Comparison of ENCODE assay signal across 28 cellular contexts in the genomic region with DNA sequence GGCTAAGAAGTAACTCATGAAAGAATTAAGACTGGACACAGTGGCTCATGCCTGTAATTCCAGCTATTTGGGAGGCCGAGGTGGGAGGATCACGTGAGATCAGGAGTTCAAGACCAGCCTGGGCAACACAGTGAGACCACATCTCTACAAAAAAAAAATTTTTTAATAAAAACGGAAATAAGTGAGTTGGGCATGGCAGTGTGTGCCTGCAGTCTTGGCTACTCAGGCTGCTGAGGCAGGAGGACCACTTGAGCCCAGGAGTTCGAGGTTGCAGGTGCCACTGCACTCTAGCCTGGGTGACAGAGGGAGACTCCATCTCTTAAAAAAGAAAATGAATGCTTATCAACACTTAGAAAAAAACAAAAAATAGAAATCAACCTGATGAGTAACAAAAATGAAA.
DNase-seq lines count a peak whose midpoint lies in the region; ATAC-seq and TF ChIP-seq lines count a peak whose summit lies in the region.
"Had no signal": no experiment of that assay in that cellular context is flagged by ENCODE, and none has a peak within 500 bp of the region (broad histone marks: within the 10 kb centered on the region; RNA-seq: fewer than 3 reads in every experiment).

No MANE protein-coding gene starts in this region.

- TF ChIP-seq CTCF in breast epithelium (IDR thresholded peaks at IDR 0.05), result no peak
- TF ChIP-seq CTCF in mammary epithelial cell (conservative IDR thresholded peaks at IDR 0.05 in 1 of 2, IDR thresholded peaks at IDR 0.05 in 1 of 2; ENCODE audit: extremely low read depth in 1 of 2, insufficient read depth in 1 of 2, low read depth in 1 of 2, low read length in 2 of 2), result no peak
- no peak for TF ChIP-seq CTCF in parathyroid adenoma (IDR thresholded peaks at IDR 0.05)
- no peak for TF ChIP-seq CTCF in transverse colon (IDR thresholded peaks at IDR 0.05)

- TF ChIP-seq EP300 in transverse colon (IDR thresholded peaks at IDR 0.05; ENCODE audit: low read depth), result no peak

- no peaks in the 10 kb centered on the region for H3K79me2 ChIP-seq in mammary epithelial cell (ENCODE audit: insufficient read depth, low read length)
- H3K79me2 ChIP-seq in parathyroid adenoma, result no peaks in the 10 kb centered on the region

- no peaks in the 10 kb centered on the region for H3K27me3 ChIP-seq in breast epithelium
- no peaks in the 10 kb centered on the region for H3K27me3 ChIP-seq in mammary epithelial cell (ENCODE audit: insufficient read depth, low read length)
- H3K27me3 ChIP-seq in parathyroid adenoma (ENCODE audit: control insufficient read depth, insufficient read depth, low read length), result no peaks in the 10 kb centered on the region
- no peaks in the 10 kb centered on the region for H3K27me3 ChIP-seq in transverse colon

- no peaks in the 10 kb centered on the region for H3K4me1 Mint-ChIP-seq in activated naive CD8-positive, alpha-beta T cell treated with anti-CD3 and anti-CD28 coated beads, Interleukin-2, amount 50 U/mL, for 24 hours
- H3K4me1 Mint-ChIP-seq: activated CD4-positive, alpha-beta T cell treated with anti-CD3 and anti-CD28 coated beads for 36 hours; memory B cell had no signal

- TF ChIP-seq POLR2A in breast epithelium (IDR thresholded peaks at IDR 0.05) (no peak), transverse colon (IDR thresholded peaks at IDR 0.05) (no peak)

- H3K4me2 ChIP-seq in mammary epithelial cell (ENCODE audit: insufficient read depth, low read depth, low read length) (no peak overlapping the region), parathyroid adenoma (ENCODE audit: low read length) (no peak overlapping the region)
- H3K4me2 ChIP-seq: GM23338, KMS-11, smooth muscle cell had no signal

- H2AFZ ChIP-seq in mammary epithelial cell (ENCODE audit: low read depth, low read length) (no peak overlapping the region), parathyroid adenoma (no peak overlapping the region)

- CTCF ChIA-PET in mammary epithelial cell (lab: Charles Lee; ENCODE audit: low non-redundant PET), result no interaction called here

- H3K27me3 Mint-ChIP-seq in activated naive CD8-positive, alpha-beta T cell treated with anti-CD3 and anti-CD28 coated beads, Interleukin-2, amount 50 U/mL, for 24 hours, result no peaks in the 10 kb centered on the region

- H3K9me3 Mint-ChIP-seq in activated naive CD8-positive, alpha-beta T cell treated with anti-CD3 and anti-CD28 coated beads, Interleukin-2, amount 50 U/mL, for 24 hours, result no peaks in the 10 kb centered on the region
- H3K9me3 Mint-ChIP-seq: CD4-positive, alpha-beta T cell; memory B cell had no signal

- peak overlapping the region; percentile 96 to 98 for H3K27ac ChIP-seq in breast epithelium
- H3K27ac ChIP-seq in mammary epithelial cell (ENCODE audit: insufficient read depth, low read depth, low read length), result no peak overlapping the region
- H3K27ac ChIP-seq in epithelial cell of prostate, result peak overlapping the region; percentile 33
- peak overlapping the region; percentile 73 for H3K27ac ChIP-seq in parathyroid adenoma
- H3K27ac ChIP-seq in transverse colon, result peak overlapping the region; percentile 81 to 91 (median 87)
- H3K27ac ChIP-seq: foreskin keratinocyte, KMS-11, neutrophil, RWPE1, SK-N-MC had no signal

- no peak overlapping the region for H3K27ac Mint-ChIP-seq in activated naive CD8-positive, alpha-beta T cell treated with anti-CD3 and anti-CD28 coated beads, Interleukin-2, amount 50 U/mL, for 24 hours
- H3K27ac Mint-ChIP-seq: activated CD4-positive, alpha-beta T cell treated with anti-CD3 and anti-CD28 coated beads for 36 hours; activated CD8-positive, alpha-beta T cell treated with anti-CD3 and anti-CD28 coated beads, Interleukin-2, amount 10 ng/mL, durations not matched to agents 7 days and 5 days; CD4-positive, alpha-beta T cell; GM23338; memory B cell; T-helper 17 cell had no signal

- no peaks in the 10 kb centered on the region for H4K20me1 ChIP-seq in mammary epithelial cell (ENCODE audit: insufficient read depth, low read length)

- WGBS in mammary epithelial cell (ENCODE audit: low coverage, missing lambda C conversion rate), result 74% methylated on average over 4 of the region's 4 CpGs
- WGBS in transverse colon (ENCODE audit: low coverage in 1 of 2), 2 donors, result 53 to 75% methylated on average over 2 to 4 of the region's 4 CpGs

- ATAC-seq in GM19397 (IDR thresholded peaks at IDR 0.05; ENCODE audit: unreplicated experiment) (no peak), GM21526 (IDR thresholded peaks at IDR 0.05; ENCODE audit: low FRiP score, unreplicated experiment) (no peak)
- no peak for ATAC-seq in activated naive CD8-positive, alpha-beta T cell treated with anti-CD3 and anti-CD28 coated beads, Interleukin-2, amount 50 U/mL, for 24 hours
- ATAC-seq: activated CD4-positive, alpha-beta T cell treated with anti-CD3 and anti-CD28 coated beads for 36 hours; activated CD8-positive, alpha-beta T cell treated with anti-CD3 and anti-CD28 coated beads, Interleukin-2, amount 10 ng/mL, durations not matched to agents 7 days and 5 days; foreskin keratinocyte; GM12878; T-helper 17 cell had no signal

- H3K4me3 ChIP-seq in breast epithelium (no peak overlapping the region), mammary epithelial cell (replicated peaks in 1 of 3; ENCODE audit: insufficient read depth in 1 of 3, low read depth in 2 of 3, low read length in 3 of 3) (no peak overlapping the region), parathyroid adenoma (ENCODE audit: low read depth, low read length) (no peak overlapping the region), transverse colon (no peak overlapping the region)
- H3K4me3 ChIP-seq: GM12878, GM23338, SK-N-MC, smooth muscle cell had no signal

- no peaks in the 10 kb centered on the region for H3K9me3 ChIP-seq in breast epithelium
- H3K9me3 ChIP-seq in mammary epithelial cell (replicated peaks; ENCODE audit: insufficient read depth, low read length), result no peaks in the 10 kb centered on the region
- H3K9me3 ChIP-seq in parathyroid adenoma (ENCODE audit: control insufficient read depth, low read length), result no peaks in the 10 kb centered on the region
- no peaks in the 10 kb centered on the region for H3K9me3 ChIP-seq in transverse colon
- H3K9me3 ChIP-seq: neutrophil had no signal

- BruUV-seq in mammary epithelial cell (replicated peaks; lab: Mats Ljungman, UMichigan), result no TSS peak

- H3K36me3 ChIP-seq in breast epithelium (no peaks in the 10 kb centered on the region), mammary epithelial cell (ENCODE audit: insufficient read depth, low read length) (no peaks in the 10 kb centered on the region), parathyroid adenoma (ENCODE audit: control insufficient read depth, insufficient read depth, low read length) (no peaks in the 10 kb centered on the region), transverse colon (no peaks in the 10 kb centered on the region)
- H3K36me3 ChIP-seq: neutrophil had no signal

- H3K4me1 ChIP-seq in breast epithelium, result peaks cover 4 to 17% of the 10 kb centered on the region in 2 donors
- peaks cover 20% of the 10 kb centered on the region for H3K4me1 ChIP-seq in mammary epithelial cell (ENCODE audit: insufficient read depth, low read length)
- H3K4me1 ChIP-seq in parathyroid adenoma, result peaks cover 73% of the 10 kb centered on the region
- H3K4me1 ChIP-seq in transverse colon, result peaks cover 38 to 85% (median 65%) of the 10 kb centered on the region in 4 donors
- H3K4me1 ChIP-seq: foreskin keratinocyte had no signal

- dilution Hi-C loops in mammary epithelial cell (cut with HindIII; ENCODE audit: low sequenced_read_pairs), result no loop called here

- H3K9ac ChIP-seq in mammary epithelial cell (ENCODE audit: insufficient read depth, low read length) (no peak overlapping the region), parathyroid adenoma (no peak overlapping the region)
- H3K9ac ChIP-seq: KMS-11 had no signal

- intact Hi-C loops in breast epithelium (cut with DNase I; ENCODE audit: low total_unique reads) (no loop called here), mammary epithelial cell (cut with micrococcal nuclease) (no loop called here), transverse colon (cut with DNase I; ENCODE audit: low total_unique reads) (no loop called here)

- DNase-seq in breast epithelium (ENCODE audit: low spot score in 2 of 2), result no peak
- no peak for DNase-seq in mammary epithelial cell
- DNase-seq in epithelial cell of prostate (ENCODE audit: low read depth, low spot score), result no peak
- no peak for DNase-seq in transverse colon
- no peak for DNase-seq in activated naive CD8-positive, alpha-beta T cell treated with anti-CD3 and anti-CD28 coated beads, Interleukin-2, amount 50 U/mL, for 24 hours
- DNase-seq: 8988T; activated CD4-positive, alpha-beta T cell treated with anti-CD3 and anti-CD28 coated beads for 36 hours; activated CD8-positive, alpha-beta T cell treated with anti-CD3 and anti-CD28 coated beads, Interleukin-2, amount 10 ng/mL, durations not matched to agents 7 days and 5 days; CD4-positive, alpha-beta T cell; DMS 273 treated with DMSO at 0.1 percent for 48 hours; effector memory CD4-positive, alpha-beta T cell; EL; erythroblast; foreskin keratinocyte; MM.1S; stimulated activated CD4-positive, alpha-beta T cell treated with anti-CD3 and anti-CD28 coated beads, Interleukin-1b, Interleukin-23, amount 100 ng/mL, for 48 hours; T-helper 17 cell had no signal

- in situ Hi-C loops in mammary epithelial cell (cut with MboI; ENCODE audit: low sequenced_read_pairs in 2 of 2), result no loop called here
- in situ Hi-C loops in transverse colon (cut with MboI; ENCODE audit: low pct_ligation_motif_present in 1 of 4, low pct_unique_long_range_greater_than_20kb in 1 of 4, low sequenced_read_pairs in 3 of 4), result no loop called here

- no peak overlapping the region for H3K4me3 Mint-ChIP-seq in activated naive CD8-positive, alpha-beta T cell treated with anti-CD3 and anti-CD28 coated beads, Interleukin-2, amount 50 U/mL, for 24 hours
- H3K4me3 Mint-ChIP-seq: activated CD4-positive, alpha-beta T cell treated with anti-CD3 and anti-CD28 coated beads for 36 hours; activated CD8-positive, alpha-beta T cell treated with anti-CD3 and anti-CD28 coated beads, Interleukin-2, amount 10 ng/mL, durations not matched to agents 7 days and 5 days; CD4-positive, alpha-beta T cell; GM23338; memory B cell; T-helper 17 cell had no signal

- no peaks in the 10 kb centered on the region for H3K36me3 Mint-ChIP-seq in activated naive CD8-positive, alpha-beta T cell treated with anti-CD3 and anti-CD28 coated beads, Interleukin-2, amount 50 U/mL, for 24 hours (ENCODE audit: low read depth)
- H3K36me3 Mint-ChIP-seq: memory B cell had no signal
